In genomic region chr17:8186446-8186786, GRCh38 we compare ENCODE assay signal across 9 cellular contexts. TPM values are rescaled to one million over a fixed set of nuclear protein-coding genes. Genes with fewer than 3 reads are reported as not detected.
DNase-seq lines count a peak whose midpoint lies in the region; ATAC-seq and TF ChIP-seq lines count a peak whose summit lies in the region.
"Had no signal": no experiment of that assay in that cellular context is flagged by ENCODE, and none has a peak within 500 bp of the region (broad histone marks: within the 10 kb centered on the region; RNA-seq: fewer than 3 reads in every experiment).

No MANE protein-coding gene starts in this region.

- CTCF ChIA-PET in PC-3 (lab: Charles Lee) = interaction anchor here (1.2 kb wide), 1 partner anchor 126 kb away, joined by 3 read pairs; no protein-coding TSS in a partner anchor

- H3F3A ChIP-seq in PC-3 (ENCODE audit: low read length, unreplicated experiment) = no peaks in the 10 kb centered on the region

- BruUV-seq in PC-3 (replicated peaks; lab: Mats Ljungman, UMichigan) = no TSS peak

- DNase-seq in PC-3 (no peak), foreskin fibroblast (no peak), NCI-H1930 (lab: John Stamatoyannopoulos, UW) (no peak), SIG-M5 (lab: John Stamatoyannopoulos, UW) (no peak)
- no peak for DNase-seq in stimulated activated CD4-positive, alpha-beta T cell treated with anti-CD3 and anti-CD28 coated beads, Interleukin-1b, Interleukin-23, amount 100 ng/mL, for 48 hours

- H3K4me3 ChIP-seq in PC-3 (ENCODE audit: low read length) = peak overlapping the region; percentile 88
- peak overlapping the region; percentile 73 to 90 for H3K4me3 ChIP-seq in foreskin fibroblast (ENCODE audit: low read depth in 1 of 2, low read length in 2 of 2)
- peak overlapping the region; percentile 41 to 87 (median 78) for H3K4me3 ChIP-seq in skin epidermis

- no peaks in the 10 kb centered on the region for H3K9me2 ChIP-seq in PC-3 (replicated peaks; ENCODE audit: low read length)

- H3K79me2 ChIP-seq in PC-3 (ENCODE audit: low read length) = peaks cover 16% of the 10 kb centered on the region

- peaks cover 19% of the 10 kb centered on the region for H3K4me1 ChIP-seq in PC-3 (ENCODE audit: insufficient read depth, low read length)

- intact Hi-C loops in PC-3 (cut with micrococcal nuclease) = loop anchor here (2.0 kb wide), 1 partner anchor 62 kb away; the partner anchor contains the start of genes CTC1 and PFAS

- peak; percentile 0 for ATAC-seq in GM18867 (IDR thresholded peaks at IDR 0.05; ENCODE audit: unreplicated experiment)
- no peak for ATAC-seq in PC-3
- ATAC-seq in HG02938 (IDR thresholded peaks at IDR 0.05; ENCODE audit: unreplicated experiment) = no peak

- TF ChIP-seq CTCF in PC-3 (conservative IDR thresholded peaks at IDR 0.05; ENCODE audit: low read depth, low read length) (no peak), foreskin fibroblast (IDR thresholded peaks at IDR 0.05; ENCODE audit: low read depth, low read length) (no peak)

- no peaks in the 10 kb centered on the region for H3K9me3 ChIP-seq in PC-3 (ENCODE audit: low read length)

- no peaks in the 10 kb centered on the region for H4K20me1 ChIP-seq in PC-3 (ENCODE audit: low read length)

- peak overlapping the region; percentile 92 for H2AFZ ChIP-seq in PC-3 (ENCODE audit: low read length)

- H3K9ac ChIP-seq in PC-3 (ENCODE audit: low read length) = peak overlapping the region; percentile 63; the same call in 1 of the 2 replicates

- H3K4me2 ChIP-seq in PC-3 (ENCODE audit: low read length) = peak overlapping the region; percentile 99

- no peaks in the 10 kb centered on the region for H3K36me3 ChIP-seq in PC-3 (ENCODE audit: low read depth, low read length)

- H3K27ac ChIP-seq in PC-3 (ENCODE audit: low read length) (peak overlapping the region; percentile 41), skin epidermis (peak overlapping the region in 20 of 21 experiments; percentile 12 to 96 (median 81))

- POLR2A ChIA-PET in PC-3 (lab: Charles Lee; ENCODE audit: unreplicated experiment) = no interaction called here

- H3K27me3 ChIP-seq in PC-3 (ENCODE audit: low read length) = no peaks in the 10 kb centered on the region
- H3K27me3 ChIP-seq: foreskin keratinocyte had no signal

RNA-seq across cellular contexts. Expression of gene BORCS6, which starts 3.6 kb away (rescaled TPM):
- 5.9 and 7.3 TPM in 2 replicates for total RNA-seq in PC-3 (2014; rRNA removed)

RNA-seq across cellular contexts. Expression of gene TMEM107, which starts 10.2 kb away (rescaled TPM):
- 19.0 and 26.6 TPM in 2 replicates for total RNA-seq in PC-3 (2014; rRNA removed)

RNA-seq across cellular contexts. Expression of gene VAMP2, which starts 23.7 kb away (rescaled TPM):
- total RNA-seq in PC-3 (2014; rRNA removed) = 5.0 and 18.0 TPM in 2 replicates

RNA-seq across cellular contexts. Expression of gene AURKB, which starts 24.0 kb away (rescaled TPM):
- total RNA-seq in PC-3 (2014; rRNA removed) = 72.3 and 82.9 TPM in 2 replicates

RNA-seq across cellular contexts. Expression of gene PER1, which starts 34.2 kb away (rescaled TPM):
- 25.0 and 47.2 TPM in 2 replicates for total RNA-seq in PC-3 (2014; rRNA removed)
